ENCODE assay signal across 11 cellular contexts in genomic region chr12:113055594-113056380, GRCh38. TPM values are rescaled to one million over a fixed set of nuclear protein-coding genes. Genes with fewer than 3 reads are reported as not detected.
DNase-seq lines count a peak whose midpoint lies in the region; ATAC-seq and TF ChIP-seq lines count a peak whose summit lies in the region.
"Had no signal": no experiment of that assay in that cellular context is flagged by ENCODE, and none has a peak within 500 bp of the region (broad histone marks: within the 10 kb centered on the region; RNA-seq: fewer than 3 reads in every experiment).

No MANE protein-coding gene starts in this region.

- in situ Hi-C loops in ACHN (cut with HindIII; ENCODE audit: low pct_ligation_motif_present, low pct_unique_long_range_greater_than_20kb, low sequenced_read_pairs) = loop anchor here (25.0 kb wide), 1 partner anchor 107 kb away; no protein-coding TSS in a partner anchor

- DNase-seq in heart left ventricle (no peak), Right ventricle myocardium inferior (ENCODE audit: missing footprints) (no peak), left lobe of liver (ENCODE audit: low spot score) (no peak), ACHN (no peak), NCI-H82 treated with DMSO at 0.1 percent for 48 hours (lab: John Stamatoyannopoulos, UW; ENCODE audit: unreplicated experiment) (no peak)
- no peak for DNase-seq in activated T-helper 1 cell treated with anti-CD3 and anti-CD28 coated beads, Interleukin-12 subunit alpha, Interleukin-12 subunit beta, Interleukin-2, Interleukin-4 antibody, amounts not matched to agents 30 ng/mL and 10 ng/mL and 1 ng/mL, durations not matched to agents 14 hours and 24 hours and 36 hours (ENCODE audit: low spot score)
- DNase-seq: NCI-H2029, PC-3 had no signal

- H3K4me3 Mint-ChIP-seq in activated T-helper 1 cell treated with anti-CD3 and anti-CD28 coated beads, Interleukin-12 subunit alpha, Interleukin-12 subunit beta, Interleukin-2, Interleukin-4 antibody, amounts not matched to agents 30 ng/mL and 10 ng/mL and 1 ng/mL, durations not matched to agents 14 hours and 24 hours and 36 hours = peak overlapping the region; percentile 12

- H3K4me3 ChIP-seq in heart left ventricle = peak overlapping the region in 7 of 12 donors; percentile 61 to 71 (median 65)

- no peaks in the 10 kb centered on the region for H3K9me3 Mint-ChIP-seq in activated T-helper 1 cell treated with anti-CD3 and anti-CD28 coated beads, Interleukin-12 subunit alpha, Interleukin-12 subunit beta, Interleukin-2, Interleukin-4 antibody, amounts not matched to agents 30 ng/mL and 10 ng/mL and 1 ng/mL, durations not matched to agents 14 hours and 24 hours and 36 hours

- ATAC-seq in heart left ventricle (peak in 2 of 4 donors; percentile 11 to 31), Right ventricle myocardium inferior (no peak), left lobe of liver (peak; percentile 39), GM21360 (IDR thresholded peaks at IDR 0.05; ENCODE audit: unreplicated experiment) (no peak)

- H3K27ac Mint-ChIP-seq in activated T-helper 1 cell treated with anti-CD3 and anti-CD28 coated beads, Interleukin-12 subunit alpha, Interleukin-12 subunit beta, Interleukin-2, Interleukin-4 antibody, amounts not matched to agents 30 ng/mL and 10 ng/mL and 1 ng/mL, durations not matched to agents 14 hours and 24 hours and 36 hours = no peak overlapping the region

- peaks cover 0 to 16% (median 6%) of the 10 kb centered on the region in 12 donors for H3K4me1 ChIP-seq in heart left ventricle

- no peaks in the 10 kb centered on the region for H3K36me3 ChIP-seq in heart left ventricle

- intact Hi-C loops in heart left ventricle (cut with DNase I) = no loop called here
- intact Hi-C loops in Right ventricle myocardium inferior (cut with DNase I) = no loop called here
- intact Hi-C loops in activated T-helper 1 cell treated with anti-CD3 and anti-CD28 coated beads, Interleukin-12 subunit alpha, Interleukin-12 subunit beta, Interleukin-2, Interleukin-4 antibody, amounts not matched to agents 30 ng/mL and 10 ng/mL and 1 ng/mL, durations not matched to agents 14 hours and 24 hours and 36 hours (cut with micrococcal nuclease) = no loop called here

- H3K27me3 ChIP-seq in heart left ventricle = peaks cover 8 to 52% (median 26%) of the 10 kb centered on the region in 9 donors

- H3K36me3 Mint-ChIP-seq in activated T-helper 1 cell treated with anti-CD3 and anti-CD28 coated beads, Interleukin-12 subunit alpha, Interleukin-12 subunit beta, Interleukin-2, Interleukin-4 antibody, amounts not matched to agents 30 ng/mL and 10 ng/mL and 1 ng/mL, durations not matched to agents 14 hours and 24 hours and 36 hours (ENCODE audit: low read depth) = no peaks in the 10 kb centered on the region

- H3K27ac ChIP-seq in heart left ventricle (no peak overlapping the region), temporal lobe (ENCODE audit: low read depth, low read length) (peak overlapping the region; percentile 31)

- no peak for TF ChIP-seq POLR2A in heart left ventricle (IDR thresholded peaks at IDR 0.05)

- H3K4me1 Mint-ChIP-seq in activated T-helper 1 cell treated with anti-CD3 and anti-CD28 coated beads, Interleukin-12 subunit alpha, Interleukin-12 subunit beta, Interleukin-2, Interleukin-4 antibody, amounts not matched to agents 30 ng/mL and 10 ng/mL and 1 ng/mL, durations not matched to agents 14 hours and 24 hours and 36 hours (ENCODE audit: low read depth) = no peaks in the 10 kb centered on the region

- 52 to 58% (median 56%) methylated on average over 10 to 13 of the region's 13 CpGs for WGBS in heart left ventricle, 4 donors

- H3K9me3 ChIP-seq in heart left ventricle = no peaks in the 10 kb centered on the region

- no peak for TF ChIP-seq CTCF in heart left ventricle (IDR thresholded peaks at IDR 0.05)

- H3K27me3 Mint-ChIP-seq in activated T-helper 1 cell treated with anti-CD3 and anti-CD28 coated beads, Interleukin-12 subunit alpha, Interleukin-12 subunit beta, Interleukin-2, Interleukin-4 antibody, amounts not matched to agents 30 ng/mL and 10 ng/mL and 1 ng/mL, durations not matched to agents 14 hours and 24 hours and 36 hours (ENCODE audit: insufficient read depth) = peaks cover 25% of the 10 kb centered on the region

RNA-seq across cellular contexts. Expression of gene DTX1, which starts 0.7 kb away (rescaled TPM):
- total RNA-seq in heart left ventricle (1 to 10 TPM; 1.2 to 3.2 (median 2.4) TPM), Right ventricle myocardium inferior (3.7 TPM), left lobe of liver (24.5 TPM), temporal lobe (34.9 TPM)
- polyA plus RNA-seq in heart left ventricle = 1 to 10 TPM in 1 of 2 donors, under 1 TPM in 1; 0.50 to 1.2 TPM
- total RNA-seq in activated T-helper 1 cell treated with anti-CD3 and anti-CD28 coated beads, Interleukin-12 subunit alpha, Interleukin-12 subunit beta, Interleukin-2, Interleukin-4 antibody, amounts not matched to agents 30 ng/mL and 10 ng/mL and 1 ng/mL, durations not matched to agents 14 hours and 24 hours and 36 hours = 0.29 TPM in 2 replicates
- total RNA-seq: epithelial cell of proximal tubule, PC-3 had no signal
